8 cellular contexts compared by ENCODE assay signal in the genomic region with DNA sequence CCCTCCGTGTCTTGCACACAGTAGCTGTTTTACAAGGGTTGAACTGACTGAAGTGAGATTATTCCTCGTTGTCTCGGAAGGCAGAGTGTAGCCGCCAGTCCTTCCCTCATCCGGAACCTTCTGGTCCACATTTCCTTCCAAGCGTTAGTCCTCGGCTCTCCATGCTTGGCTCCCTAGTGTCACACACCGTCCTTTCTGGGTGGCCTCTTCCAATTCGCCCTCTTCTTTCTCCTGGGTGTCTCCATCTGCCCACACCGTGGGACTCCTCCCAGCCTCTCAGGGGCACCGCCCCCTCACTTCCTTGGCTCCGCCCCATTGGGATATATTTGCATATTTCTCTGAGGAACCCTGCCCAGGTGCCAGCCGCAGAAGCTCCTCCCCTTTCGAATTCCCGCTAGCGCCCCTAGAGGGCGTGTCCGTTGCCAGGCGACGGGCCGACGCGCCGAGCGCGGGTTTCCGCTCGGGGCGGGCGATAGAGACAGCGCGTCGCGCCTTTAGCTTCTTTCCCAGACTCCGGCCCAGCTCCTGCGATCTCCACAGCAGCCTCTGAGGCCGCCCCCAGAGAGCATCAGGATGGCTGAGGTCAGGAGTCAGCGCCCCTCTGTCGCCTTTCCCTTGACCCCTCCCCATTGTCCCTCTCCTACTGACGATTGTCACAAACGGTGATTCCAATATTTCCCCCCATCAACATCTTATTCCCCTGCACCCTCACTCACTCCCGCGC.
DNase-seq lines count a peak whose midpoint lies in the region; ATAC-seq and TF ChIP-seq lines count a peak whose summit lies in the region.

A gene with protein sequence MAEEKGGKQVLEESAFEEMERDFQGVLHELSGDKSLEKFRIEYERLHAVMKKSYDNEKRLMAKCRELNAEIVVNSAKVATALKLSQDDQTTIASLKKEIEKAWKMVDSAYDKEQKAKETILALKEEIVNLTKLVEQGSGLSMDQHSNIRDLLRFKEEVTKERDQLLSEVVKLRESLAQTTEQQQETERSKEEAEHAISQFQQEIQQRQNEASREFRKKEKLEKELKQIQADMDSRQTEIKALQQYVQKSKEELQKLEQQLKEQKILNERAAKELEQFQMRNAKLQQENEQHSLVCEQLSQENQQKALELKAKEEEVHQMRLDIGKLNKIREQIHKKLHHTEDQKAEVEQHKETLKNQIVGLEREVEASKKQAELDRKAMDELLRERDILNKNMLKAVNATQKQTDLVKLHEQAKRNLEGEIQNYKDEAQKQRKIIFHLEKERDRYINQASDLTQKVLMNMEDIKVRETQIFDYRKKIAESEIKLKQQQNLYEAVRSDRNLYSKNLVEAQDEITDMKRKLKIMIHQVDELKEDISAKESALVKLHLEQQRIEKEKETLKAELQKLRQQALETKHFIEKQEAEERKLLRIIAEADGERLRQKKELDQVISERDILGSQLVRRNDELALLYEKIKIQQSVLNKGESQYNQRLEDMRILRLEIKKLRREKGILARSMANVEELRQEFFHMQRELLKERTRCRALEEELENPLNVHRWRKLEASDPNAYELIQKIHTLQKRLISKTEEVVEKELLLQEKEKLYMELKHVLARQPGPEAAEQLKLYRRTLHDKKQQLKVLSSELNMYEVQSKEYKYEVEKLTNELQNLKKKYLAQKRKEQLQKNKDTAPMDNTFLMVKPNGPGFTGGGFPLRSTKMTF (plus strand): TSS at position 509 of the 724 bp plus-strand sequence. CDS start 65 bp downstream, at position 574.

- ATAC-seq in GM18909 (IDR thresholded peaks at IDR 0.05; ENCODE audit: poor library complexity, unreplicated experiment) (peak; percentile 70), HG03135 (IDR thresholded peaks at IDR 0.05; ENCODE audit: unreplicated experiment) (peak; percentile 45)

- peak; percentile 76 for TF ChIP-seq CTCF in AG04449 (IDR thresholded peaks at IDR 0.05; ENCODE audit: insufficient read depth, low read length, missing control alignments)

- POLR2A ChIA-PET in AG04449 (lab: Yijun Ruan, JAX), result no interaction called here

- CTCF ChIA-PET in AG04449 (lab: Yijun Ruan, JAX), result interaction anchor here (0.7 to 11.5 kb wide), 19 partner anchors 10 to 226 kb away, joined by 3 to 659 read pairs (median 4); a partner anchor contains a TSS

- peak within 1 kb of the TSS; percentile 63 for H3K4me3 ChIP-seq in AG04449 (ENCODE audit: low read depth, low read length)

- DNase-seq in AG04449 (ENCODE audit: low read depth, low spot score) (no peak), NCI-H2171 treated with DMSO at 0.1 percent for 48 hours (lab: John Stamatoyannopoulos, UW) (peak; percentile 87), kidney glomerular epithelial cell (lab: John Stamatoyannopoulos, UW) (peak; percentile 91)
- peak; percentile 68 to 75 (median 73) for DNase-seq in activated CD4-positive, CD25-positive, alpha-beta regulatory T cell (lab: John Stamatoyannopoulos, UW)
- DNase-seq in central memory CD4-positive, alpha-beta T cell, result peak; percentile 88
- peak; percentile 81 to 92 for DNase-seq in stimulated activated CD4-positive, alpha-beta T cell treated with anti-CD3 and anti-CD28 coated beads, Interleukin-1b, Interleukin-23, amount 100 ng/mL, for 4 hours (ENCODE audit: low read depth in 2 of 2)
